ENCODE assay signal across 17 cellular contexts in genomic region chr13:46773556-46773955, GRCh38.
"Had no signal": no experiment of that assay in that cellular context is flagged by ENCODE, and none has a peak within 500 bp of the region (broad histone marks: within the 10 kb centered on the region; RNA-seq: fewer than 3 reads in every experiment).

No MANE protein-coding gene starts in this region.

- H3K27ac Mint-ChIP-seq: naive thymus-derived CD8-positive, alpha-beta T cell; stimulated activated effector memory CD8-positive, alpha-beta T cell treated with anti-CD3 and anti-CD28 coated beads, Interleukin-12 subunit alpha, Interleukin-12 subunit beta, amount 100 ng/mL, for 72 hours had no signal

- H3K27me3 ChIP-seq: esophagus squamous epithelium, foreskin keratinocyte, hepatocyte, ovary, suprapubic skin had no signal

- H3K36me3 ChIP-seq: ovary had no signal

- H3K4me3 Mint-ChIP-seq: naive thymus-derived CD8-positive, alpha-beta T cell; neural crest cell; stimulated activated effector memory CD8-positive, alpha-beta T cell treated with anti-CD3 and anti-CD28 coated beads, Interleukin-12 subunit alpha, Interleukin-12 subunit beta, amount 100 ng/mL, for 72 hours had no signal

- H3K27ac ChIP-seq: esophagus squamous epithelium, foreskin keratinocyte, hepatocyte, ovary, suprapubic skin had no signal

- H3K4me3 ChIP-seq: esophagus squamous epithelium, hepatocyte, mucosa of descending colon, ovary, smooth muscle cell, suprapubic skin had no signal

- H3K4me2 ChIP-seq: hepatocyte, smooth muscle cell had no signal

- H3K4me1 Mint-ChIP-seq: naive thymus-derived CD8-positive, alpha-beta T cell; neural crest cell; stimulated activated effector memory CD8-positive, alpha-beta T cell treated with anti-CD3 and anti-CD28 coated beads, Interleukin-12 subunit alpha, Interleukin-12 subunit beta, amount 100 ng/mL, for 72 hours had no signal

- H3K27me3 Mint-ChIP-seq: naive thymus-derived CD8-positive, alpha-beta T cell had no signal

- H3K9me3 ChIP-seq: esophagus squamous epithelium, mucosa of descending colon, ovary, suprapubic skin had no signal

- H3K79me2 ChIP-seq: hepatocyte had no signal

- DNase-seq: dermis blood vessel endothelial cell; esophagus squamous epithelium; foreskin keratinocyte; left colon; mucosa of descending colon; naive thymus-derived CD8-positive, alpha-beta T cell; ovary; right cardiac atrium; stimulated activated CD4-positive, alpha-beta T cell treated with anti-CD3 and anti-CD28 coated beads, Interleukin-2, amount 100 ng/mL, for 48 hours; stimulated activated CD8-positive, alpha-beta memory T cell treated with anti-CD3 and anti-CD28 coated beads, Interleukin-4, amount 100 ng/mL, for 48 hours; stimulated activated naive CD8-positive, alpha-beta T cell treated with anti-CD3 and anti-CD28 coated beads, Interleukin-15, Interleukin-2, amounts not matched to agents 100 U/mL and 50 U/mL, for 24 hours; trophoblast cell had no signal

- H3K4me1 ChIP-seq: foreskin keratinocyte, suprapubic skin had no signal

- ATAC-seq: foreskin keratinocyte; left colon; mucosa of descending colon; naive thymus-derived CD8-positive, alpha-beta T cell; right cardiac atrium; stimulated activated effector memory CD8-positive, alpha-beta T cell treated with anti-CD3 and anti-CD28 coated beads, Interleukin-12 subunit alpha, Interleukin-12 subunit beta, amount 100 ng/mL, for 72 hours; stimulated activated naive CD8-positive, alpha-beta T cell treated with anti-CD3 and anti-CD28 coated beads, Interleukin-15, Interleukin-2, amounts not matched to agents 100 U/mL and 50 U/mL, for 24 hours had no signal

- H3K9me3 Mint-ChIP-seq: naive thymus-derived CD8-positive, alpha-beta T cell; neural crest cell; stimulated activated effector memory CD8-positive, alpha-beta T cell treated with anti-CD3 and anti-CD28 coated beads, Interleukin-12 subunit alpha, Interleukin-12 subunit beta, amount 100 ng/mL, for 72 hours had no signal
